In genomic region chr2:227864161-227864756, GRCh38 we compare ENCODE assay signal across 17 cellular contexts. TPM values are rescaled to one million over a fixed set of nuclear protein-coding genes. Genes with fewer than 3 reads are reported as not detected.
A peak's percentile ranks its signal among the peaks of the same experiment; 100 is the strongest.
DNase-seq lines count a peak whose midpoint lies in the region; ATAC-seq and TF ChIP-seq lines count a peak whose summit lies in the region.
"Had no signal": no experiment of that assay in that cellular context is flagged by ENCODE, and none has a peak within 500 bp of the region (broad histone marks: within the 10 kb centered on the region; RNA-seq: fewer than 3 reads in every experiment).

No MANE protein-coding gene starts in this region.

- no peak overlapping the region for H3K4me3 ChIP-seq in SJCRH30
- H3K4me3 ChIP-seq in sigmoid colon = no peak overlapping the region
- H3K4me3 ChIP-seq: BLaER1 treated with 17β-estradiol and CSF1 and Interleukin-3, amounts not matched to agents 10 nM and 100 nM had no signal

- H3K27me3 ChIP-seq in SJCRH30 (no peaks in the 10 kb centered on the region), sigmoid colon (no peaks in the 10 kb centered on the region)
- H3K27me3 ChIP-seq: BLaER1 treated with 17β-estradiol and CSF1 and Interleukin-3, amounts not matched to agents 10 nM and 100 nM; gastroesophageal sphincter had no signal

- intact Hi-C loops in sigmoid colon (cut with DNase I) = no loop called here

- H3K36me3 ChIP-seq in SJCRH30 = no peaks in the 10 kb centered on the region
- no peaks in the 10 kb centered on the region for H3K36me3 ChIP-seq in sigmoid colon
- H3K36me3 ChIP-seq: BLaER1 treated with 17β-estradiol and CSF1 and Interleukin-3, amounts not matched to agents 10 nM and 100 nM; gastroesophageal sphincter had no signal

- H3K9me3 ChIP-seq in SJCRH30 (replicated peaks) (no peaks in the 10 kb centered on the region; the same call in 1 of the 2 replicates), sigmoid colon (no peaks in the 10 kb centered on the region)
- H3K9me3 ChIP-seq: BLaER1 treated with 17β-estradiol and CSF1 and Interleukin-3, amounts not matched to agents 10 nM and 100 nM; gastroesophageal sphincter had no signal

- no peak for TF ChIP-seq CTCF in sigmoid colon (IDR thresholded peaks at IDR 0.05)

- in situ Hi-C loops in KBM-7 (cut with MboI; ENCODE audit: low pct_unique_long_range_greater_than_20kb, low sequenced_read_pairs) = no loop called here

- H3K4me1 ChIP-seq in SJCRH30 (peaks cover 27% of the 10 kb centered on the region), sigmoid colon (peaks cover 0 to 15% (median 9%) of the 10 kb centered on the region in 4 donors)

- ATAC-seq in HG02610 (IDR thresholded peaks at IDR 0.05; ENCODE audit: unreplicated experiment) (no peak), GM21447 (IDR thresholded peaks at IDR 0.05; ENCODE audit: unreplicated experiment) (no peak), GM19023 (IDR thresholded peaks at IDR 0.05; ENCODE audit: unreplicated experiment) (no peak)
- ATAC-seq: activated T-cell treated with anti-CD3 and anti-CD28 coated beads, Interleukin-2, amount 50 U/mL, for 4 hours; gastroesophageal sphincter had no signal

- 78 to 79% methylated on average over 9 of the region's 9 CpGs for WGBS in sigmoid colon, 2 donors

- no peak for TF ChIP-seq EP300 in sigmoid colon (IDR thresholded peaks at IDR 0.05)

- no peak for TF ChIP-seq POLR2A in sigmoid colon (IDR thresholded peaks at IDR 0.05)

- H3K27ac ChIP-seq in SJCRH30 (peak overlapping the region; percentile 78), sigmoid colon (peak overlapping the region in 3 of 4 donors; percentile 3 to 55 (median 33))
- H3K27ac ChIP-seq: BLaER1 treated with 17β-estradiol and CSF1 and Interleukin-3, amounts not matched to agents 10 nM and 100 nM had no signal

- DNase-seq in EH (ENCODE audit: low read depth) = peak; percentile 53
- DNase-seq in SJCRH30 = peak in 1 of 2 experiments; percentile 44
- DNase-seq in fibroblast of the conjunctiva (ENCODE audit: low read depth) = peak; percentile 49
- no peak for DNase-seq in sigmoid colon
- no peak for DNase-seq in KBM-7
- DNase-seq: activated T-cell treated with anti-CD3 and anti-CD28 coated beads, Interleukin-2, amount 50 U/mL, for 4 hours; effector memory CD4-positive, alpha-beta T cell; NCI-H1105 treated with DMSO at 0.1 percent for 48 hours; posterior cingulate gyrus; T-helper 2 cell had no signal

RNA-seq across cellular contexts. Expression of gene DAW1, which starts 7.2 kb away (rescaled TPM):
- 0.08 TPM in 1 of 2 replicates, not detected in the other for total RNA-seq in SJCRH30 (2014; rRNA removed; shearing (Covaris generic))
- not detected for total RNA-seq in sigmoid colon
- polyA plus RNA-seq in sigmoid colon = under 1 TPM in 1 of 3 donors, not detected in 2; 0.06 TPM
- total RNA-seq: activated T-cell treated with anti-CD3 and anti-CD28 coated beads, Interleukin-2, amount 50 U/mL, for 4 hours; gastroesophageal sphincter; mucosa of gallbladder; ureter had no signal

RNA-seq across cellular contexts. Expression of gene CCL20, which starts 50.6 kb away (rescaled TPM):
- total RNA-seq in SJCRH30 (2014; rRNA removed; shearing (Covaris generic)) = 4.2 and 4.3 TPM in 2 replicates
- 10 to 100 TPM in 1 of 4 donors, 1 to 10 TPM in 1, not detected in 2; 6.4 to 11.4 TPM for total RNA-seq in sigmoid colon
- 100 to 1,000 TPM in 1 of 3 donors, 10 to 100 TPM in 2; 15.6 to 255 (median 61.3) TPM for polyA plus RNA-seq in sigmoid colon

Comparison
In these comparisons a context has a peak if more than half of its experiments do, and no peak if none do; other contexts are left out.
1. DNase-seq: peak in EH (single experiment) and fibroblast of the conjunctiva (single experiment); none in sigmoid colon (single experiment) and KBM-7 (single experiment).